In genomic region chrX:48702032-48702431, GRCh38 we compare ENCODE assay signal across 19 cellular contexts. TPM values are rescaled to one million over a fixed set of nuclear protein-coding genes. Genes with fewer than 3 reads are reported as not detected.
DNase-seq lines count a peak whose midpoint lies in the region; ATAC-seq and TF ChIP-seq lines count a peak whose summit lies in the region.
"Had no signal": no experiment of that assay in that cellular context is flagged by ENCODE, and none has a peak within 500 bp of the region (broad histone marks: within the 10 kb centered on the region; RNA-seq: fewer than 3 reads in every experiment).

No MANE protein-coding gene starts in this region.

- CTCF ChIA-PET in RWPE1 (lab: Yijun Ruan, JAX): no interaction called here

- TF ChIP-seq CTCF in CD14-positive monocyte (IDR thresholded peaks at IDR 0.05) (no peak), RWPE1 (conservative IDR thresholded peaks at IDR 0.05; ENCODE audit: low read depth) (no peak)

- intact Hi-C loops in CD14-positive monocyte (cut with micrococcal nuclease): loop anchor here in 1 of 2 donors (10.0 kb wide), 1 partner anchor 103 kb away; the partner anchor contains the start of gene HDAC6
- intact Hi-C loops in dendritic cell treated with granulocyte-macrophage colony-stimulating factor and Interleukin-4, amounts not matched to agents 40 ng/mL and 50 ng/mL, for 4 days (cut with micrococcal nuclease): no loop called here

- no peaks in the 10 kb centered on the region for H3K27me3 Mint-ChIP-seq in activated naive CD8-positive, alpha-beta T cell treated with anti-CD3 and anti-CD28 coated beads, Interleukin-2, amount 50 U/mL, for 24 hours
- H3K27me3 Mint-ChIP-seq in activated naive CD8-positive, alpha-beta T cell treated with anti-CD3 and anti-CD28 coated beads for 36 hours: no peaks in the 10 kb centered on the region
- peaks cover 0 to 4% (median 0%) of the 10 kb centered on the region in 3 donors for H3K27me3 Mint-ChIP-seq in CD14-positive monocyte (ENCODE audit: low read depth in 3 of 3)
- no peaks in the 10 kb centered on the region for H3K27me3 Mint-ChIP-seq in dendritic cell treated with granulocyte-macrophage colony-stimulating factor and Interleukin-4, amounts not matched to agents 40 ng/mL and 50 ng/mL, for 4 days

- H3K27ac Mint-ChIP-seq in activated naive CD8-positive, alpha-beta T cell treated with anti-CD3 and anti-CD28 coated beads, Interleukin-2, amount 50 U/mL, for 24 hours: peak overlapping the region; percentile 49
- no peak overlapping the region for H3K27ac Mint-ChIP-seq in activated naive CD8-positive, alpha-beta T cell treated with anti-CD3 and anti-CD28 coated beads for 36 hours
- peak overlapping the region in 4 of 7 donors; percentile 21 to 69 (median 40) for H3K27ac Mint-ChIP-seq in CD14-positive monocyte
- peak overlapping the region; percentile 82 for H3K27ac Mint-ChIP-seq in dendritic cell treated with granulocyte-macrophage colony-stimulating factor and Interleukin-4, amounts not matched to agents 40 ng/mL and 50 ng/mL, for 4 days

- H3K36me3 Mint-ChIP-seq in activated naive CD8-positive, alpha-beta T cell treated with anti-CD3 and anti-CD28 coated beads, Interleukin-2, amount 50 U/mL, for 24 hours (ENCODE audit: low read depth): peaks cover 25% of the 10 kb centered on the region
- H3K36me3 Mint-ChIP-seq in activated naive CD8-positive, alpha-beta T cell treated with anti-CD3 and anti-CD28 coated beads for 36 hours: peaks cover 17% of the 10 kb centered on the region
- H3K36me3 Mint-ChIP-seq in CD14-positive monocyte: peaks cover 41 to 51% of the 10 kb centered on the region in 2 donors
- peaks cover 73% of the 10 kb centered on the region for H3K36me3 Mint-ChIP-seq in dendritic cell treated with granulocyte-macrophage colony-stimulating factor and Interleukin-4, amounts not matched to agents 40 ng/mL and 50 ng/mL, for 4 days (ENCODE audit: low read depth)

- DNase-seq in activated naive CD8-positive, alpha-beta T cell treated with anti-CD3 and anti-CD28 coated beads, Interleukin-2, amount 50 U/mL, for 24 hours: no peak
- DNase-seq in activated naive CD8-positive, alpha-beta T cell treated with anti-CD3 and anti-CD28 coated beads for 36 hours: no peak
- no peak for DNase-seq in CD14-positive monocyte (ENCODE audit: low spot score)
- no peak for DNase-seq in RWPE1 (ENCODE audit: low spot score)
- no peak for DNase-seq in stimulated activated CD4-positive, alpha-beta T cell treated with anti-CD3 and anti-CD28 coated beads, Interleukin-4, amount 100 ng/mL, for 1 hour
- no peak for DNase-seq in T-helper 2 cell
- DNase-seq in hepatic stellate cell (ENCODE audit: low spot score): no peak
- DNase-seq: MM.1S, NCI-H1092, NCI-H1436, NCI-H187 treated with DMSO at 0.1 percent for 48 hours, NCI-H2107, NCI-H446 treated with DMSO at 0.1 percent for 48 hours, NCI-H526 treated with DMSO at 0.1 percent for 48 hours, SIG-M5 had no signal

- H3K27ac ChIP-seq in RWPE1: peak overlapping the region; percentile 64

- POLR2A ChIA-PET in RWPE1 (lab: Yijun Ruan, JAX; ENCODE audit: low non-redundant PET): no interaction called here

- peaks cover 16% of the 10 kb centered on the region for H3K4me1 Mint-ChIP-seq in activated naive CD8-positive, alpha-beta T cell treated with anti-CD3 and anti-CD28 coated beads, Interleukin-2, amount 50 U/mL, for 24 hours
- H3K4me1 Mint-ChIP-seq in activated naive CD8-positive, alpha-beta T cell treated with anti-CD3 and anti-CD28 coated beads for 36 hours: peaks cover 8% of the 10 kb centered on the region
- peaks cover 12% of the 10 kb centered on the region for H3K4me1 Mint-ChIP-seq in CD14-positive monocyte
- peaks cover 32% of the 10 kb centered on the region for H3K4me1 Mint-ChIP-seq in dendritic cell treated with granulocyte-macrophage colony-stimulating factor and Interleukin-4, amounts not matched to agents 40 ng/mL and 50 ng/mL, for 4 days (ENCODE audit: low read depth)

- H3K4me3 Mint-ChIP-seq in activated naive CD8-positive, alpha-beta T cell treated with anti-CD3 and anti-CD28 coated beads, Interleukin-2, amount 50 U/mL, for 24 hours: no peak overlapping the region
- no peak overlapping the region for H3K4me3 Mint-ChIP-seq in activated naive CD8-positive, alpha-beta T cell treated with anti-CD3 and anti-CD28 coated beads for 36 hours
- H3K4me3 Mint-ChIP-seq in CD14-positive monocyte: no peak overlapping the region
- H3K4me3 Mint-ChIP-seq in dendritic cell treated with granulocyte-macrophage colony-stimulating factor and Interleukin-4, amounts not matched to agents 40 ng/mL and 50 ng/mL, for 4 days: no peak overlapping the region

- no peaks in the 10 kb centered on the region for H3K9me3 Mint-ChIP-seq in activated naive CD8-positive, alpha-beta T cell treated with anti-CD3 and anti-CD28 coated beads, Interleukin-2, amount 50 U/mL, for 24 hours
- H3K9me3 Mint-ChIP-seq in activated naive CD8-positive, alpha-beta T cell treated with anti-CD3 and anti-CD28 coated beads for 36 hours: no peaks in the 10 kb centered on the region
- peaks cover 0 to 4% (median 0%) of the 10 kb centered on the region in 7 donors for H3K9me3 Mint-ChIP-seq in CD14-positive monocyte
- H3K9me3 Mint-ChIP-seq in dendritic cell treated with granulocyte-macrophage colony-stimulating factor and Interleukin-4, amounts not matched to agents 40 ng/mL and 50 ng/mL, for 4 days: no peaks in the 10 kb centered on the region

- no peak for ATAC-seq in activated naive CD8-positive, alpha-beta T cell treated with anti-CD3 and anti-CD28 coated beads, Interleukin-2, amount 50 U/mL, for 24 hours
- ATAC-seq: HCT116 had no signal

RNA-seq across cellular contexts. Expression of gene SUV39H1, which starts 5.5 kb away (rescaled TPM):
- total RNA-seq in activated naive CD8-positive, alpha-beta T cell treated with anti-CD3 and anti-CD28 coated beads for 36 hours: 10 to 100 TPM; 31.9 to 32.8 TPM
- 1 to 10 TPM; 2.9 to 3.4 TPM for polyA plus RNA-seq in CD14-positive monocyte

RNA-seq across cellular contexts. Expression of gene WAS, which starts 18.4 kb away (rescaled TPM):
- 10 to 100 TPM; 87.8 to 89.8 TPM for total RNA-seq in activated naive CD8-positive, alpha-beta T cell treated with anti-CD3 and anti-CD28 coated beads for 36 hours
- polyA plus RNA-seq in CD14-positive monocyte: 10 to 100 TPM; 22.8 to 38.0 TPM
- total RNA-seq: LHCN-M2 had no signal

RNA-seq across cellular contexts. Expression of gene GLOD5, which starts 59.5 kb away (rescaled TPM):
- not detected for total RNA-seq in activated naive CD8-positive, alpha-beta T cell treated with anti-CD3 and anti-CD28 coated beads for 36 hours
- not detected for polyA plus RNA-seq in CD14-positive monocyte
- total RNA-seq: H1, LHCN-M2 had no signal
